22 cellular contexts compared by ENCODE assay signal in the genomic region with DNA sequence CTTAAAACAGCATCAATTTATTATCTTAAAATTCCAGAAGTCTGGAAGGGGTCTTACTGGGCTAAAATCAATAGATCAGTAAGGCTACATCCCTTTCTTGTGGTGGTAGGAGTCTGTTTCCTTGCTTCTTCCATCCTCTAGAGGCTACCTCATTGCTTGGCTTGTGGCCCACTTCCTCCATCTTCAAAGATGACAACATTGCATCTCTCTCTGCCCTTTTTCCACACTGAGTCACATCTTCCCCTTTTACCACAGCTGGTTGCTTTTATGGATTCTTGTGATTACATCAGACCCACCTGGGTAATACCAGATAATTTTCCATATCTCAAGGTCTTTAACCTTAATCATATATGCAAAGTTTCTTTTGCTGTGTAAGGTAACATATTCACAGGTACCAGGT.
DNase-seq lines count a peak whose midpoint lies in the region; ATAC-seq and TF ChIP-seq lines count a peak whose summit lies in the region.
"Had no signal": no experiment of that assay in that cellular context is flagged by ENCODE, and none has a peak within 500 bp of the region (broad histone marks: within the 10 kb centered on the region; RNA-seq: fewer than 3 reads in every experiment).

No MANE protein-coding gene starts in this region.

- H3K4me3 ChIP-seq in PC-3 (ENCODE audit: low read length) (no peak overlapping the region), fibroblast of mammary gland (ENCODE audit: control insufficient read depth, low read depth, low read length) (no peak overlapping the region), testis (no peak overlapping the region)
- H3K4me3 ChIP-seq: ascending aorta; BLaER1 treated with 17β-estradiol and CSF1 and Interleukin-3, amounts not matched to agents 10 nM and 100 nM; skin epidermis had no signal

- CTCF ChIA-PET in PC-3 (lab: Charles Lee) = no interaction called here

- no peak overlapping the region for H2AFZ ChIP-seq in PC-3 (ENCODE audit: low read length)

- no peak overlapping the region for H3K4me3 Mint-ChIP-seq in stimulated activated naive CD8-positive, alpha-beta T cell treated with anti-CD3 and anti-CD28 coated beads, Interleukin-15, amount 100 ng/mL, for 72 hours
- H3K4me3 Mint-ChIP-seq: activated CD8-positive, alpha-beta memory T cell treated with anti-CD3 and anti-CD28 coated beads, Interleukin-2, amount 10 ng/mL, durations not matched to agents 7 days and 5 days; activated naive CD4-positive, alpha-beta T cell treated with anti-CD3 and anti-CD28 coated beads, Interleukin-2, amount 10 ng/mL, durations not matched to agents 7 days and 5 days; IgD-negative memory B cell had no signal

- H3K36me3 ChIP-seq in PC-3 (ENCODE audit: low read depth, low read length) = no peaks in the 10 kb centered on the region
- H3K36me3 ChIP-seq in testis (ENCODE audit: low read depth, missing control alignments) = no peaks in the 10 kb centered on the region
- H3K36me3 ChIP-seq: ascending aorta; BLaER1 treated with 17β-estradiol and CSF1 and Interleukin-3, amounts not matched to agents 10 nM and 100 nM had no signal

- H3K27me3 Mint-ChIP-seq in stimulated activated naive CD8-positive, alpha-beta T cell treated with anti-CD3 and anti-CD28 coated beads, Interleukin-15, amount 100 ng/mL, for 72 hours = no peaks in the 10 kb centered on the region
- H3K27me3 Mint-ChIP-seq: activated CD8-positive, alpha-beta memory T cell treated with anti-CD3 and anti-CD28 coated beads, Interleukin-2, amount 10 ng/mL, durations not matched to agents 7 days and 5 days; activated naive CD4-positive, alpha-beta T cell treated with anti-CD3 and anti-CD28 coated beads, Interleukin-2, amount 10 ng/mL, durations not matched to agents 7 days and 5 days; IgD-negative memory B cell had no signal

- H3K9me3 ChIP-seq in PC-3 (ENCODE audit: low read length) (no peaks in the 10 kb centered on the region), testis (no peaks in the 10 kb centered on the region)
- H3K9me3 ChIP-seq: ascending aorta; BLaER1 treated with 17β-estradiol and CSF1 and Interleukin-3, amounts not matched to agents 10 nM and 100 nM; Caco-2 had no signal

- H3K4me1 Mint-ChIP-seq in stimulated activated naive CD8-positive, alpha-beta T cell treated with anti-CD3 and anti-CD28 coated beads, Interleukin-15, amount 100 ng/mL, for 72 hours = no peaks in the 10 kb centered on the region
- H3K4me1 Mint-ChIP-seq: activated CD8-positive, alpha-beta memory T cell treated with anti-CD3 and anti-CD28 coated beads, Interleukin-2, amount 10 ng/mL, durations not matched to agents 7 days and 5 days; activated naive CD4-positive, alpha-beta T cell treated with anti-CD3 and anti-CD28 coated beads, Interleukin-2, amount 10 ng/mL, durations not matched to agents 7 days and 5 days; IgD-negative memory B cell had no signal

- no peak for DNase-seq in stimulated activated naive CD8-positive, alpha-beta T cell treated with anti-CD3 and anti-CD28 coated beads, Interleukin-15, Interleukin-2, amounts not matched to agents 100 U/mL and 50 U/mL, for 24 hours
- DNase-seq in stimulated activated naive CD8-positive, alpha-beta T cell treated with anti-CD3 and anti-CD28 coated beads, Interleukin-15, amount 100 ng/mL, for 72 hours = no peak
- peak; percentile 31 for DNase-seq in PC-3
- DNase-seq in fibroblast of mammary gland (ENCODE audit: low read depth) = peak; percentile 0
- no peak for DNase-seq in C1 segment of cervical spinal cord (lab: John Stamatoyannopoulos, UW)
- no peak for DNase-seq in posterior vena cava (ENCODE audit: low spot score)
- no peak for DNase-seq in testis
- DNase-seq: activated CD4-positive, alpha-beta T cell treated with anti-CD3 and anti-CD28 coated beads for 4 hours; activated CD8-positive, alpha-beta memory T cell treated with anti-CD3 and anti-CD28 coated beads, Interleukin-2, amount 10 ng/mL, durations not matched to agents 7 days and 5 days; activated naive CD4-positive, alpha-beta T cell treated with anti-CD3 and anti-CD28 coated beads, Interleukin-2, amount 10 ng/mL, durations not matched to agents 7 days and 5 days; Caco-2; NCI-H1417 treated with DMSO at 0.1 percent for 48 hours; NCI-H2107; NCI-H446 treated with DMSO at 0.1 percent for 48 hours; nucleus accumbens; stimulated activated CD4-positive, alpha-beta T cell treated with anti-CD3 and anti-CD28 coated beads, Interleukin-1b, Interleukin-23, amount 100 ng/mL, for 48 hours; T-helper 1 cell had no signal

- H3F3A ChIP-seq in PC-3 (ENCODE audit: low read length, unreplicated experiment) = no peaks in the 10 kb centered on the region

- TF ChIP-seq POLR2A in testis (IDR thresholded peaks at IDR 0.05) = no peak

- BruUV-seq in PC-3 (replicated peaks; lab: Mats Ljungman, UMichigan) = no TSS peak

- H3K9me3 Mint-ChIP-seq in stimulated activated naive CD8-positive, alpha-beta T cell treated with anti-CD3 and anti-CD28 coated beads, Interleukin-15, amount 100 ng/mL, for 72 hours = peaks cover 0 to 6% of the 10 kb centered on the region in 2 donors
- H3K9me3 Mint-ChIP-seq: activated naive CD4-positive, alpha-beta T cell treated with anti-CD3 and anti-CD28 coated beads, Interleukin-2, amount 10 ng/mL, durations not matched to agents 7 days and 5 days had no signal

- H3K79me2 ChIP-seq in PC-3 (ENCODE audit: low read length) = no peaks in the 10 kb centered on the region

- H3K4me2 ChIP-seq in PC-3 (ENCODE audit: low read length) = no peak overlapping the region
- H3K4me2 ChIP-seq: BLaER1 treated with 17β-estradiol and CSF1 and Interleukin-3, amounts not matched to agents 10 nM and 100 nM had no signal

- H3K9ac ChIP-seq in PC-3 (ENCODE audit: low read length) = no peak overlapping the region
- H3K9ac ChIP-seq: BLaER1 treated with 17β-estradiol and CSF1 and Interleukin-3, amounts not matched to agents 10 nM and 100 nM had no signal

- H3K27me3 ChIP-seq in PC-3 (ENCODE audit: low read length) = peaks cover 3% of the 10 kb centered on the region; the same call in 1 of the 2 replicates
- H3K27me3 ChIP-seq in testis = no peaks in the 10 kb centered on the region
- H3K27me3 ChIP-seq: ascending aorta; BLaER1 treated with 17β-estradiol and CSF1 and Interleukin-3, amounts not matched to agents 10 nM and 100 nM had no signal

- POLR2A ChIA-PET in PC-3 (lab: Charles Lee; ENCODE audit: unreplicated experiment) = no interaction called here

- no peak for TF ChIP-seq CTCF in PC-3 (conservative IDR thresholded peaks at IDR 0.05; ENCODE audit: low read depth, low read length)
- no peak for TF ChIP-seq CTCF in fibroblast of mammary gland (conservative IDR thresholded peaks at IDR 0.05; ENCODE audit: control insufficient read depth, insufficient read depth, low read depth, low read length)
- TF ChIP-seq CTCF in testis (IDR thresholded peaks at IDR 0.05) = no peak

- H3K27ac ChIP-seq in PC-3 (ENCODE audit: low read length) (no peak overlapping the region), testis (no peak overlapping the region)
- H3K27ac ChIP-seq: ascending aorta; BLaER1 treated with 17β-estradiol and CSF1 and Interleukin-3, amounts not matched to agents 10 nM and 100 nM; HL-60; skin epidermis had no signal

- no peaks in the 10 kb centered on the region for H4K20me1 ChIP-seq in PC-3 (ENCODE audit: low read length)
- H4K20me1 ChIP-seq: BLaER1 treated with 17β-estradiol and CSF1 and Interleukin-3, amounts not matched to agents 10 nM and 100 nM had no signal

- intact Hi-C loops in PC-3 (cut with micrococcal nuclease) = no loop called here
- intact Hi-C loops in posterior vena cava (cut with DNase I) = no loop called here
- intact Hi-C loops in testis (cut with DNase I; ENCODE audit: low total_unique reads) = no loop called here

- H3K27ac Mint-ChIP-seq in stimulated activated naive CD8-positive, alpha-beta T cell treated with anti-CD3 and anti-CD28 coated beads, Interleukin-15, amount 100 ng/mL, for 72 hours = peak overlapping the region in 1 of 2 donors; percentile 61
- H3K27ac Mint-ChIP-seq: activated CD8-positive, alpha-beta memory T cell treated with anti-CD3 and anti-CD28 coated beads, Interleukin-2, amount 10 ng/mL, durations not matched to agents 7 days and 5 days; activated naive CD4-positive, alpha-beta T cell treated with anti-CD3 and anti-CD28 coated beads, Interleukin-2, amount 10 ng/mL, durations not matched to agents 7 days and 5 days; IgD-negative memory B cell had no signal

- no peaks in the 10 kb centered on the region for H3K9me2 ChIP-seq in PC-3 (replicated peaks; ENCODE audit: low read length)

- no peaks in the 10 kb centered on the region for H3K4me1 ChIP-seq in PC-3 (ENCODE audit: insufficient read depth, low read length)
- no peaks in the 10 kb centered on the region for H3K4me1 ChIP-seq in testis
- H3K4me1 ChIP-seq: ascending aorta; BLaER1 treated with 17β-estradiol and CSF1 and Interleukin-3, amounts not matched to agents 10 nM and 100 nM; Caco-2 had no signal

- ATAC-seq in stimulated activated naive CD8-positive, alpha-beta T cell treated with anti-CD3 and anti-CD28 coated beads, Interleukin-15, Interleukin-2, amounts not matched to agents 100 U/mL and 50 U/mL, for 24 hours = peak; percentile 23
- ATAC-seq in stimulated activated naive CD8-positive, alpha-beta T cell treated with anti-CD3 and anti-CD28 coated beads, Interleukin-15, amount 100 ng/mL, for 72 hours = no peak
- no peak for ATAC-seq in PC-3
- ATAC-seq: activated CD8-positive, alpha-beta memory T cell treated with anti-CD3 and anti-CD28 coated beads, Interleukin-2, amount 10 ng/mL, durations not matched to agents 7 days and 5 days had no signal

Comparison
In these comparisons a context has a peak if more than half of its experiments do, and no peak if none do; other contexts are left out.
1. DNase-seq: peak in PC-3 (single experiment) and fibroblast of mammary gland (single experiment); none in stimulated activated naive CD8-positive, alpha-beta T cell treated with anti-CD3 and anti-CD28 coated beads, Interleukin-15, Interleukin-2, amounts not matched to agents 100 U/mL and 50 U/mL, for 24 hours (single experiment), stimulated activated naive CD8-positive, alpha-beta T cell treated with anti-CD3 and anti-CD28 coated beads, Interleukin-15, amount 100 ng/mL, for 72 hours (0 of 2), C1 segment of cervical spinal cord (0 of 14), posterior vena cava (single experiment) and testis (single experiment).